ENCODE assay signal across 12 cellular contexts in the genomic region with DNA sequence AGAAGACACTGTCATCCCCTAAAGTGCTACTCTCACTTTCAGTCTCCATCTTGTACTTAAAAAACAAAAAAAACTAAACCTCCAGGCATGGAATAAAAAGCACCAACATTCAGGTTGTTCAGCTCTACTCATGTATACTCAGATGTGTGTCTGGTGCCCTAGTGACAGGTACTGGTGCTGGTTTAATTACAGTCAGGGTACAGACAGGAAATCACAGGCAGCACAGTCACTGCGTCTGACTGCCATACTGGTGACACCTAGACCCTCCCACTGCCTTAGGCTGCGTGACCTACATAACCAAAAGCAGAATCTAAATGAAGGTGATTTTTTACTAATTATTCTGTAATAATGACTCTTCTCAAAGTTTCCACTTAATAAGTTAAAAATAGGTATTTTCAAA. TPM values are rescaled to one million over a fixed set of nuclear protein-coding genes. Genes with fewer than 3 reads are reported as not detected.
DNase-seq lines count a peak whose midpoint lies in the region; ATAC-seq and TF ChIP-seq lines count a peak whose summit lies in the region.
"Had no signal": no experiment of that assay in that cellular context is flagged by ENCODE, and none has a peak within 500 bp of the region (broad histone marks: within the 10 kb centered on the region; RNA-seq: fewer than 3 reads in every experiment).

A gene (minus strand): TSS at position 176 of the 400 bp plus-strand sequence. CDS start 127 bp downstream, at position 49.

- POLR2A ChIA-PET in activated CD8-positive, alpha-beta T cell treated with anti-CD3 and anti-CD28 coated beads for 36 hours (lab: Charles Lee) = interaction anchor here (0.6 kb wide), 1 partner anchor 1027 kb away, joined by 3 read pairs; no protein-coding TSS in a partner anchor
- POLR2A ChIA-PET in activated CD8-positive, alpha-beta T cell treated with anti-CD3 and anti-CD28 coated beads, Interleukin-2, amount 10 ng/mL, durations not matched to agents 7 days and 5 days (lab: Charles Lee) = no interaction called here
- POLR2A ChIA-PET in GM10248 (lab: Yijun Ruan, JAX) = no interaction called here

- in situ Hi-C loops in mammary epithelial cell (cut with MboI; ENCODE audit: low sequenced_read_pairs in 2 of 2) = no loop called here

- peak within 1 kb of the TSS; percentile 66 for H2AFZ ChIP-seq in mammary epithelial cell (ENCODE audit: low read depth, low read length)

- peak within 1 kb of the TSS; percentile 63 for H3K4me2 ChIP-seq in mammary epithelial cell (ENCODE audit: insufficient read depth, low read depth, low read length)
- no peak within 1 kb of the TSS for H3K4me2 ChIP-seq in mesendoderm (ENCODE audit: low read length)

- H3K23ac ChIP-seq in mesendoderm (ENCODE audit: low read length) = no peak within 1 kb of the TSS

- H3K4ac ChIP-seq in mesendoderm (ENCODE audit: low read depth, low read length) = no peak within 1 kb of the TSS

- H3K4me3 Mint-ChIP-seq in activated CD8-positive, alpha-beta T cell treated with anti-CD3 and anti-CD28 coated beads for 36 hours = no peak within 1 kb of the TSS
- no peak within 1 kb of the TSS for H3K4me3 Mint-ChIP-seq in activated CD8-positive, alpha-beta T cell treated with anti-CD3 and anti-CD28 coated beads, Interleukin-2, amount 10 ng/mL, durations not matched to agents 7 days and 5 days

- ATAC-seq in activated CD8-positive, alpha-beta T cell treated with anti-CD3 and anti-CD28 coated beads for 36 hours = peak; percentile 99
- ATAC-seq in activated CD8-positive, alpha-beta T cell treated with anti-CD3 and anti-CD28 coated beads, Interleukin-2, amount 10 ng/mL, durations not matched to agents 7 days and 5 days = no peak
- ATAC-seq in upper lobe of left lung (ENCODE audit: low FRiP score in 2 of 2) = no peak
- ATAC-seq: GM12878 had no signal

- no peak within 1 kb of the TSS for H2AK5ac ChIP-seq in mesendoderm (ENCODE audit: low read length)

- no peak for TF ChIP-seq CTCF in activated CD8-positive, alpha-beta T cell treated with anti-CD3 and anti-CD28 coated beads for 36 hours (IDR thresholded peaks at IDR 0.05)
- TF ChIP-seq CTCF in mammary epithelial cell (conservative IDR thresholded peaks at IDR 0.05 in 1 of 2, IDR thresholded peaks at IDR 0.05 in 1 of 2; ENCODE audit: extremely low read depth in 1 of 2, insufficient read depth in 1 of 2, low read depth in 1 of 2, low read length in 2 of 2) = no peak
- TF ChIP-seq CTCF in upper lobe of left lung (IDR thresholded peaks at IDR 0.05) = no peak
- no peak for TF ChIP-seq CTCF in GM10248 (IDR thresholded peaks at IDR 0.05; ENCODE audit: control extremely low read depth, extremely low read depth, low read depth, missing control alignments)
- no peak for TF ChIP-seq CTCF in WERI-Rb-1 (IDR thresholded peaks at IDR 0.05; ENCODE audit: low read depth, low read length)

- no peaks in the 10 kb centered on the region for H3K27me3 Mint-ChIP-seq in activated CD8-positive, alpha-beta T cell treated with anti-CD3 and anti-CD28 coated beads for 36 hours
- no peaks in the 10 kb centered on the region for H3K27me3 Mint-ChIP-seq in activated CD8-positive, alpha-beta T cell treated with anti-CD3 and anti-CD28 coated beads, Interleukin-2, amount 10 ng/mL, durations not matched to agents 7 days and 5 days (ENCODE audit: low read depth)

- H3K79me2 ChIP-seq in mammary epithelial cell (ENCODE audit: insufficient read depth, low read length) (peaks cover 40% of the 10 kb centered on the region), mesendoderm (ENCODE audit: control insufficient read depth, insufficient read depth, low read length) (peaks cover 2% of the 10 kb centered on the region)

- H2BK120ac ChIP-seq in mesendoderm (ENCODE audit: low read depth, low read length) = no peak within 1 kb of the TSS

- H3K27ac Mint-ChIP-seq in activated CD8-positive, alpha-beta T cell treated with anti-CD3 and anti-CD28 coated beads for 36 hours = no peak within 1 kb of the TSS
- no peak within 1 kb of the TSS for H3K27ac Mint-ChIP-seq in activated CD8-positive, alpha-beta T cell treated with anti-CD3 and anti-CD28 coated beads, Interleukin-2, amount 10 ng/mL, durations not matched to agents 7 days and 5 days

- no peaks in the 10 kb centered on the region for H4K20me1 ChIP-seq in mammary epithelial cell (ENCODE audit: insufficient read depth, low read length)

- no peaks in the 10 kb centered on the region for H3K9me3 Mint-ChIP-seq in activated CD8-positive, alpha-beta T cell treated with anti-CD3 and anti-CD28 coated beads for 36 hours
- no peaks in the 10 kb centered on the region for H3K9me3 Mint-ChIP-seq in activated CD8-positive, alpha-beta T cell treated with anti-CD3 and anti-CD28 coated beads, Interleukin-2, amount 10 ng/mL, durations not matched to agents 7 days and 5 days (ENCODE audit: insufficient read depth)

- WGBS in mammary epithelial cell (ENCODE audit: low coverage, missing lambda C conversion rate) = 60% methylated on average over 2 of the region's 2 CpGs
- WGBS in mesendoderm (ENCODE audit: extremely low coverage, insufficient coverage, low lambda C conversion rate) = no CpG with 5 or more reads among the region's 2 CpGs
- WGBS in upper lobe of left lung, 2 donors = 79 to 80% methylated on average over 2 of the region's 2 CpGs

- no peak for TF ChIP-seq EP300 in upper lobe of left lung (IDR thresholded peaks at IDR 0.05)

- no peaks in the 10 kb centered on the region for H3K36me3 Mint-ChIP-seq in activated CD8-positive, alpha-beta T cell treated with anti-CD3 and anti-CD28 coated beads for 36 hours (ENCODE audit: low read depth)
- H3K36me3 Mint-ChIP-seq in activated CD8-positive, alpha-beta T cell treated with anti-CD3 and anti-CD28 coated beads, Interleukin-2, amount 10 ng/mL, durations not matched to agents 7 days and 5 days (ENCODE audit: low read depth) = no peaks in the 10 kb centered on the region

- no peak within 1 kb of the TSS for H2BK15ac ChIP-seq in mesendoderm (replicated peaks; ENCODE audit: low read depth)

- H3K9ac ChIP-seq in mammary epithelial cell (ENCODE audit: insufficient read depth, low read length) (peak within 1 kb of the TSS; percentile 16), mesendoderm (ENCODE audit: low read length) (no peak within 1 kb of the TSS)

- H3K18ac ChIP-seq in mesendoderm (ENCODE audit: low read length) = peak within 1 kb of the TSS; percentile 35

- H3K4me3 ChIP-seq in mammary epithelial cell (replicated peaks in 1 of 3; ENCODE audit: insufficient read depth in 1 of 3, low read depth in 2 of 3, low read length in 3 of 3) (peak within 1 kb of the TSS in 2 of 3 experiments; percentile 19 to 34), mesendoderm (ENCODE audit: low read length) (no peak within 1 kb of the TSS), upper lobe of left lung (no peak within 1 kb of the TSS), WERI-Rb-1 (ENCODE audit: low read depth, low read length) (no peak within 1 kb of the TSS)
- H3K4me3 ChIP-seq: GM12878, HAP-1, spleen had no signal

- TF ChIP-seq POLR2A in upper lobe of left lung (IDR thresholded peaks at IDR 0.05) (no peak), erythroblast (IDR thresholded peaks at IDR 0.05; ENCODE audit: low read length) (no peak)

- intact Hi-C loops in activated CD8-positive, alpha-beta T cell treated with anti-CD3 and anti-CD28 coated beads for 36 hours (cut with micrococcal nuclease) = no loop called here
- intact Hi-C loops in mammary epithelial cell (cut with micrococcal nuclease) = no loop called here

- dilution Hi-C loops in mammary epithelial cell (cut with HindIII; ENCODE audit: low sequenced_read_pairs) = no loop called here

- no peak within 1 kb of the TSS for H4K5ac ChIP-seq in mesendoderm (ENCODE audit: low read length)

- H3K9me3 ChIP-seq in mammary epithelial cell (replicated peaks; ENCODE audit: insufficient read depth, low read length) (no peaks in the 10 kb centered on the region), upper lobe of left lung (no peaks in the 10 kb centered on the region), WERI-Rb-1 (ENCODE audit: severe bottlenecking) (no peaks in the 10 kb centered on the region)
- H3K9me3 ChIP-seq: HAP-1 had no signal

- H3K27me3 ChIP-seq in mammary epithelial cell (ENCODE audit: insufficient read depth, low read length) (no peaks in the 10 kb centered on the region), mesendoderm (ENCODE audit: insufficient read depth, low read length, poor library complexity) (no peaks in the 10 kb centered on the region), upper lobe of left lung (no peaks in the 10 kb centered on the region), WERI-Rb-1 (ENCODE audit: insufficient read depth, low read depth, severe bottlenecking) (no peaks in the 10 kb centered on the region)
- H3K27me3 ChIP-seq: spleen had no signal

- peaks cover 6% of the 10 kb centered on the region for H3K79me1 ChIP-seq in mesendoderm (ENCODE audit: low read length)

- BruUV-seq in mammary epithelial cell (replicated peaks; lab: Mats Ljungman, UMichigan) = no TSS peak

- peaks cover 31% of the 10 kb centered on the region for H3K4me1 ChIP-seq in mammary epithelial cell (ENCODE audit: insufficient read depth, low read length)
- peaks cover 5% of the 10 kb centered on the region for H3K4me1 ChIP-seq in mesendoderm (ENCODE audit: control insufficient read depth, low read depth, low read length)
- peaks cover 0 to 25% (median 11%) of the 10 kb centered on the region in 4 donors for H3K4me1 ChIP-seq in upper lobe of left lung
- H3K4me1 ChIP-seq: spleen had no signal

- DNase-seq in activated CD8-positive, alpha-beta T cell treated with anti-CD3 and anti-CD28 coated beads for 36 hours = peak; percentile 49
- DNase-seq in activated CD8-positive, alpha-beta T cell treated with anti-CD3 and anti-CD28 coated beads, Interleukin-2, amount 10 ng/mL, durations not matched to agents 7 days and 5 days = no peak
- peak; percentile 56 for DNase-seq in mammary epithelial cell
- DNase-seq in mesendoderm = peak; percentile 83
- no peak for DNase-seq in upper lobe of left lung
- no peak for DNase-seq in GM10248 (ENCODE audit: extremely low spot score)
- no peak for DNase-seq in erythroblast (lab: John Stamatoyannopoulos, UW)
- DNase-seq in WERI-Rb-1 = no peak
- DNase-seq: central memory CD4-positive, alpha-beta T cell; spleen had no signal

- no peak within 1 kb of the TSS for H4K8ac ChIP-seq in mesendoderm (ENCODE audit: low read depth, low read length)

- H3K27ac ChIP-seq in mammary epithelial cell (ENCODE audit: insufficient read depth, low read depth, low read length) (peak within 1 kb of the TSS; percentile 69), mesendoderm (ENCODE audit: low read depth, low read length) (no peak within 1 kb of the TSS), upper lobe of left lung (peak within 1 kb of the TSS in 1 of 4 donors; percentile 29), WERI-Rb-1 (no peak within 1 kb of the TSS)
- H3K27ac ChIP-seq: spleen had no signal

- CTCF ChIA-PET in activated CD8-positive, alpha-beta T cell treated with anti-CD3 and anti-CD28 coated beads for 36 hours (lab: Charles Lee) = no interaction called here
- CTCF ChIA-PET in activated CD8-positive, alpha-beta T cell treated with anti-CD3 and anti-CD28 coated beads, Interleukin-2, amount 10 ng/mL, durations not matched to agents 7 days and 5 days (lab: Charles Lee) = no interaction called here
- CTCF ChIA-PET in mammary epithelial cell (lab: Charles Lee; ENCODE audit: low non-redundant PET) (no interaction called here), GM10248 (lab: Yijun Ruan, JAX) (no interaction called here)

- peak within 1 kb of the TSS; percentile 36 for H3K56ac ChIP-seq in mesendoderm (ENCODE audit: low read length)

- H2BK5ac ChIP-seq in mesendoderm (ENCODE audit: low read length) = no peak within 1 kb of the TSS

- no peaks in the 10 kb centered on the region for H3K36me3 ChIP-seq in mammary epithelial cell (ENCODE audit: insufficient read depth, low read length)
- H3K36me3 ChIP-seq in mesendoderm (ENCODE audit: control insufficient read depth, insufficient read depth, low read length) = no peaks in the 10 kb centered on the region
- H3K36me3 ChIP-seq in upper lobe of left lung = no peaks in the 10 kb centered on the region
- H3K36me3 ChIP-seq in WERI-Rb-1 = no peaks in the 10 kb centered on the region
- H3K36me3 ChIP-seq: HAP-1, spleen had no signal

- H3K4me1 Mint-ChIP-seq in activated CD8-positive, alpha-beta T cell treated with anti-CD3 and anti-CD28 coated beads for 36 hours (ENCODE audit: low read depth) = no peaks in the 10 kb centered on the region
- H3K4me1 Mint-ChIP-seq in activated CD8-positive, alpha-beta T cell treated with anti-CD3 and anti-CD28 coated beads, Interleukin-2, amount 10 ng/mL, durations not matched to agents 7 days and 5 days (ENCODE audit: low read depth) = no peaks in the 10 kb centered on the region

RNA-seq across cellular contexts. Expression of the gene that starts here (rescaled TPM):
- 1 to 10 TPM; 6.6 to 6.7 TPM for total RNA-seq in activated CD8-positive, alpha-beta T cell treated with anti-CD3 and anti-CD28 coated beads for 36 hours
- total RNA-seq in activated CD8-positive, alpha-beta T cell treated with anti-CD3 and anti-CD28 coated beads, Interleukin-2, amount 10 ng/mL, durations not matched to agents 7 days and 5 days = 1 to 10 TPM; 2.0 to 2.5 TPM
- total RNA-seq in mammary epithelial cell (10 to 100 TPM; 22.4 to 29.5 TPM), upper lobe of left lung (10 to 100 TPM; 19.9 to 51.3 (median 29.5) TPM)
- 10.8 TPM for polyA plus RNA-seq in mammary epithelial cell
- 53.6 TPM for polyA minus RNA-seq in mammary epithelial cell
- 6.1 TPM for polyA plus RNA-seq in mesendoderm (2013, experiment 1 of 2)
- 6.3 TPM for polyA plus RNA-seq in mesendoderm (2013, experiment 2 of 2)

Comparison
In these comparisons a context has a peak if more than half of its experiments do, and no peak if none do; other contexts are left out.
1. DNase-seq: peak in activated CD8-positive, alpha-beta T cell treated with anti-CD3 and anti-CD28 coated beads for 36 hours (single experiment), mammary epithelial cell (single experiment) and mesendoderm (single experiment); none in activated CD8-positive, alpha-beta T cell treated with anti-CD3 and anti-CD28 coated beads, Interleukin-2, amount 10 ng/mL, durations not matched to agents 7 days and 5 days (single experiment), upper lobe of left lung (0 of 2), GM10248 (single experiment), erythroblast (0 of 2) and WERI-Rb-1 (single experiment).
2. H3K4me3 ChIP-seq: peak in mammary epithelial cell (2 of 3); none in mesendoderm (single experiment), upper lobe of left lung (0 of 4) and WERI-Rb-1 (single experiment).